In genomic region chr5:137636076-137636475, GRCh38 we compare ENCODE assay signal across 25 cellular contexts.
"Had no signal": no experiment of that assay in that cellular context is flagged by ENCODE, and none has a peak within 500 bp of the region (broad histone marks: within the 10 kb centered on the region; RNA-seq: fewer than 3 reads in every experiment).

No MANE protein-coding gene starts in this region.

- FAIRE-seq: endometrium, kidney, pancreas, small intestine had no signal

- H3K4me3 Mint-ChIP-seq: central memory CD8-positive, alpha-beta T cell; naive B cell; natural killer cell treated with Interleukin-12 subunit alpha and Interleukin-12 subunit beta and Interleukin-15 and Interleukin-18, amount 100 ng/mL, for 72 hours; stimulated activated naive CD8-positive, alpha-beta T cell treated with anti-CD3 and anti-CD28 coated beads, Interleukin-15, amount 100 ng/mL, for 72 hours; type B pancreatic cell had no signal

- H3K4me2 ChIP-seq: hepatocyte had no signal

- H2AFZ ChIP-seq: hepatocyte had no signal

- ATAC-seq: esophagus mucosa; gastroesophageal sphincter; heart left ventricle; left colon; left ventricle myocardium superior; lower lobe of right lung; natural killer cell treated with Interleukin-12 subunit alpha and Interleukin-12 subunit beta and Interleukin-15 and Interleukin-18, amount 100 ng/mL, for 72 hours; pancreas; right lobe of liver; stimulated activated naive CD8-positive, alpha-beta T cell treated with anti-CD3 and anti-CD28 coated beads, Interleukin-15, amount 100 ng/mL, for 72 hours had no signal

- H3K4me3 ChIP-seq: cardiac muscle cell, coronary artery, gastroesophageal sphincter, heart left ventricle, hepatocyte, lower lobe of right lung, pancreas, right lobe of liver, suprapubic skin had no signal

- H3K36me3 Mint-ChIP-seq: natural killer cell treated with Interleukin-12 subunit alpha and Interleukin-12 subunit beta and Interleukin-15 and Interleukin-18, amount 100 ng/mL, for 72 hours had no signal

- H3K27ac ChIP-seq: coronary artery, gastroesophageal sphincter, heart left ventricle, hepatocyte, lower lobe of right lung, pancreas, right lobe of liver, suprapubic skin had no signal

- H3K9me3 ChIP-seq: lower lobe of right lung, pancreas, right lobe of liver, suprapubic skin had no signal

- DNase-seq: effector memory CD4-positive, alpha-beta T cell; heart left ventricle; kidney; left colon; left ventricle myocardium superior; lower lobe of right lung; naive B cell; nucleus accumbens; pancreas; right lobe of liver; small intestine; stimulated activated CD4-positive, alpha-beta T cell treated with anti-CD3 and anti-CD28 coated beads, Interleukin-15, amount 100 ng/mL, for 24 hours; stimulated activated CD4-positive, alpha-beta T cell treated with anti-CD3 and anti-CD28 coated beads, Interleukin-2, amount 100 ng/mL, for 48 hours; stimulated activated naive CD4-positive, alpha-beta T cell; stimulated activated naive CD8-positive, alpha-beta T cell treated with anti-CD3 and anti-CD28 coated beads, Interleukin-15, amount 100 ng/mL, for 72 hours had no signal

- H3K4me1 Mint-ChIP-seq: central memory CD8-positive, alpha-beta T cell; naive B cell; stimulated activated naive CD8-positive, alpha-beta T cell treated with anti-CD3 and anti-CD28 coated beads, Interleukin-15, amount 100 ng/mL, for 72 hours had no signal

- H3K27me3 Mint-ChIP-seq: central memory CD8-positive, alpha-beta T cell; naive B cell; natural killer cell treated with Interleukin-12 subunit alpha and Interleukin-12 subunit beta and Interleukin-15 and Interleukin-18, amount 100 ng/mL, for 72 hours; stimulated activated naive CD8-positive, alpha-beta T cell treated with anti-CD3 and anti-CD28 coated beads, Interleukin-15, amount 100 ng/mL, for 72 hours; type B pancreatic cell had no signal

- H3K27ac Mint-ChIP-seq: naive B cell; natural killer cell treated with Interleukin-12 subunit alpha and Interleukin-12 subunit beta and Interleukin-15 and Interleukin-18, amount 100 ng/mL, for 72 hours; stimulated activated naive CD8-positive, alpha-beta T cell treated with anti-CD3 and anti-CD28 coated beads, Interleukin-15, amount 100 ng/mL, for 72 hours; type B pancreatic cell had no signal

- H3K4me1 ChIP-seq: lower lobe of right lung, pancreas, right lobe of liver had no signal

- H3K79me2 ChIP-seq: hepatocyte had no signal

- H3K36me3 ChIP-seq: cardiac muscle cell, lower lobe of right lung, pancreas had no signal

- H3K27me3 ChIP-seq: cardiac muscle cell, gastroesophageal sphincter, heart left ventricle, hepatocyte, pancreas, right lobe of liver, suprapubic skin had no signal

- H3K9me3 Mint-ChIP-seq: central memory CD8-positive, alpha-beta T cell; naive B cell; natural killer cell treated with Interleukin-12 subunit alpha and Interleukin-12 subunit beta and Interleukin-15 and Interleukin-18, amount 100 ng/mL, for 72 hours; stimulated activated naive CD8-positive, alpha-beta T cell treated with anti-CD3 and anti-CD28 coated beads, Interleukin-15, amount 100 ng/mL, for 72 hours; type B pancreatic cell had no signal
